Comparison of ENCODE assay signal across 1 cellular context in the genomic region with DNA sequence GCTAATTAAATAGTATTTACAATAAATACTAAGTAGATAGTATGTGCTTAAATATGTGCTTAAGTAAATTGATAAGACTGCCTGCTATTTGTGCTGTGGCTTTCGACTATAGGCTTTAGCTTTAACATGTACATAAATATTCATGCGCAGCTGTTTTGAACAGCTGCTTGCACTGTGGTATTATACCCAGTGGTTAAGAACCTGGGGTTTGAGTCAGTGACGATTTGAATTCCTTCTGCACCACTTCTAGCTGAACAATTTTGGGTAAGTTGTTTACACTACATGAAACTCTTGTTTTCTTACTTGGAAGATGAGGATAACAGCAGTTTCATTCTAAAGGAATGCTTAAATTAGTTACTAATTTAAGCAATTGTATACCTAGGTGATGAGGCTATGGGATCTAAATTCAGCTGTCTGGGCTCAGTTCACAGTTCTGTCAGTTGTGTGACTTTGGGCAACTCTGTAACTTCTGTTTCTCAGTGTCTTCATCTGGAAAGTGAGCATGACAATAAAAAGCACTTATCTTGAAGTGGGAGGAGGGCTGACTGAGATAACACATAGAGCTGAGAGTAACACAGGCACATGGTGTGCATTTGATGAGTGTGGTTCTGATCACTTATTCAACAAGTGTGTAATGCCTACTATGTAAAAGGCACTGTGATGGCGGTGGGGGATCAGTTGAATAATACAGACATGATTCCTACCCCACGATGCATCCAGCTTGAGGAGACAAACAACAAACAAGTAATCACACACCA.
TF ChIP-seq lines count a peak whose summit lies in the region.

No MANE protein-coding gene starts in this region.

TF ChIP-seq in SK-N-SH, 30 proteins besides CTCF, POLR2A, EP300 and RAD21:
- TF ChIP-seq, protein P1, sequence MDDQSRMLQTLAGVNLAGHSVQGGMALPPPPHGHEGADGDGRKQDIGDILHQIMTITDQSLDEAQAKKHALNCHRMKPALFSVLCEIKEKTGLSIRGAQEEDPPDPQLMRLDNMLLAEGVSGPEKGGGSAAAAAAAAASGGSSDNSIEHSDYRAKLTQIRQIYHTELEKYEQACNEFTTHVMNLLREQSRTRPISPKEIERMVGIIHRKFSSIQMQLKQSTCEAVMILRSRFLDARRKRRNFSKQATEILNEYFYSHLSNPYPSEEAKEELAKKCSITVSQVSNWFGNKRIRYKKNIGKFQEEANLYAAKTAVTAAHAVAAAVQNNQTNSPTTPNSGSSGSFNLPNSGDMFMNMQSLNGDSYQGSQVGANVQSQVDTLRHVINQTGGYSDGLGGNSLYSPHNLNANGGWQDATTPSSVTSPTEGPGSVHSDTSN (IDR thresholded peaks at IDR 0.05), result no peak
- TF ChIP-seq FOSL2 (IDR thresholded peaks at IDR 0.05; ENCODE audit: borderline replicate concordance, low read depth), result no peak
